ENCODE assay signal across 21 cellular contexts in genomic region chr2:29532451-29532850, GRCh38.
"Had no signal": no experiment of that assay in that cellular context is flagged by ENCODE, and none has a peak within 500 bp of the region (broad histone marks: within the 10 kb centered on the region; RNA-seq: fewer than 3 reads in every experiment).

No MANE protein-coding gene starts in this region.

- H3K27ac ChIP-seq: brain microvascular endothelial cell, esophagus squamous epithelium, gastroesophageal sphincter, heart right ventricle, ovary, tibial nerve, WERI-Rb-1 had no signal

- H3K9me3 Mint-ChIP-seq: activated naive CD4-positive, alpha-beta T cell treated with anti-CD3 and anti-CD28 coated beads, Interleukin-2, amount 10 ng/mL, durations not matched to agents 7 days and 5 days; activated T-helper 2 cell treated with anti-CD3 and anti-CD28 coated beads, Interferon-gamma antibody, Interleukin-2, Interleukin-4, amounts not matched to agents 10 μg/mL and 5 μg/mL and 100 μg/mL, durations not matched to agents 14 hours and 24 hours and 36 hours had no signal

- H3K36me3 Mint-ChIP-seq: activated naive CD4-positive, alpha-beta T cell treated with anti-CD3 and anti-CD28 coated beads, Interleukin-2, amount 10 ng/mL, durations not matched to agents 7 days and 5 days had no signal

- H3K4me3 ChIP-seq: esophagus squamous epithelium, gastroesophageal sphincter, heart right ventricle, lung, ovary, tibial nerve had no signal

- H3K9me3 ChIP-seq: esophagus squamous epithelium, heart right ventricle, ovary had no signal

- H3K27ac Mint-ChIP-seq: activated naive CD4-positive, alpha-beta T cell treated with anti-CD3 and anti-CD28 coated beads, Interleukin-2, amount 10 ng/mL, durations not matched to agents 7 days and 5 days; activated T-helper 2 cell treated with anti-CD3 and anti-CD28 coated beads, Interferon-gamma antibody, Interleukin-2, Interleukin-4, amounts not matched to agents 10 μg/mL and 5 μg/mL and 100 μg/mL, durations not matched to agents 14 hours and 24 hours and 36 hours had no signal

- H3K27me3 ChIP-seq: brain microvascular endothelial cell, gastroesophageal sphincter, ovary, tibial nerve had no signal

- FAIRE-seq: endothelial cell of umbilical vein, islet of Langerhans had no signal

- ATAC-seq: gastroesophageal sphincter, heart right ventricle, left colon, SK-N-SH treated with all-trans-retinoic acid at 6 μM for 48 hours had no signal

- H3K4me3 Mint-ChIP-seq: activated naive CD4-positive, alpha-beta T cell treated with anti-CD3 and anti-CD28 coated beads, Interleukin-2, amount 10 ng/mL, durations not matched to agents 7 days and 5 days had no signal

- DNase-seq: activated CD4-positive, alpha-beta T cell treated with anti-CD3 and anti-CD28 coated beads, Interleukin-2, amount 50 U/mL, for 48 hours; activated naive CD4-positive, alpha-beta T cell treated with anti-CD3 and anti-CD28 coated beads, Interleukin-2, amount 10 ng/mL, durations not matched to agents 7 days and 5 days; brain microvascular endothelial cell; effector CD8-positive, alpha-beta T cell; esophagus squamous epithelium; heart right ventricle; left colon; midbrain; ovary; stimulated activated CD4-positive, alpha-beta T cell treated with anti-CD3 and anti-CD28 coated beads, Interleukin-15, amount 100 ng/mL, for 24 hours; stimulated activated CD4-positive, alpha-beta T cell treated with anti-CD3 and anti-CD28 coated beads, Interleukin-4, amount 100 ng/mL, for 1 hour; stimulated activated naive CD4-positive, alpha-beta T cell; substantia nigra; WERI-Rb-1 had no signal

- H3K36me3 ChIP-seq: brain microvascular endothelial cell, esophagus squamous epithelium, gastroesophageal sphincter, heart right ventricle, ovary, tibial nerve, WERI-Rb-1 had no signal
